Comparison of ENCODE assay signal across 9 cellular contexts in genomic region chr11:134124660-134125451, GRCh38. TPM values are rescaled to one million over a fixed set of nuclear protein-coding genes. Genes with fewer than 3 reads are reported as not detected.
A peak's percentile ranks its signal among the peaks of the same experiment; 100 is the strongest.
DNase-seq lines count a peak whose midpoint lies in the region; ATAC-seq and TF ChIP-seq lines count a peak whose summit lies in the region.
"Had no signal": no experiment of that assay in that cellular context is flagged by ENCODE, and none has a peak within 500 bp of the region (broad histone marks: within the 10 kb centered on the region; RNA-seq: fewer than 3 reads in every experiment).

No MANE protein-coding gene starts in this region.

- no peaks in the 10 kb centered on the region for H3K9me3 ChIP-seq in MG63
- H3K9me3 ChIP-seq in left lung = no peaks in the 10 kb centered on the region

- no peaks in the 10 kb centered on the region for H3K36me3 ChIP-seq in MG63
- H3K36me3 ChIP-seq in left lung = no peaks in the 10 kb centered on the region

- peak overlapping the region; percentile 90 for H3K27ac Mint-ChIP-seq in chondrocyte (ENCODE audit: unreplicated experiment)
- H3K27ac Mint-ChIP-seq in stimulated activated naive CD8-positive, alpha-beta T cell treated with anti-CD3 and anti-CD28 coated beads, Interleukin-15, amount 100 ng/mL, for 72 hours = no peak overlapping the region
- H3K27ac Mint-ChIP-seq in T-helper 2 cell treated with Interferon-gamma antibody and Interleukin-4, amounts not matched to agents 5 μg/mL and 100 μg/mL, for 36 hours = no peak overlapping the region
- H3K27ac Mint-ChIP-seq in activated naive CD4-positive, alpha-beta T cell treated with anti-CD3 and anti-CD28 coated beads, Interleukin-2, amount 10 ng/mL, durations not matched to agents 7 days and 5 days = no peak overlapping the region

- H3K4me1 Mint-ChIP-seq in chondrocyte (ENCODE audit: low read depth) = peaks cover 72% of the 10 kb centered on the region
- peaks cover 26% of the 10 kb centered on the region for H3K4me1 Mint-ChIP-seq in stimulated activated naive CD8-positive, alpha-beta T cell treated with anti-CD3 and anti-CD28 coated beads, Interleukin-15, amount 100 ng/mL, for 72 hours
- H3K4me1 Mint-ChIP-seq in T-helper 2 cell treated with Interferon-gamma antibody and Interleukin-4, amounts not matched to agents 5 μg/mL and 100 μg/mL, for 36 hours (ENCODE audit: low read depth) = peaks cover 5% of the 10 kb centered on the region
- peaks cover 16% of the 10 kb centered on the region for H3K4me1 Mint-ChIP-seq in activated naive CD4-positive, alpha-beta T cell treated with anti-CD3 and anti-CD28 coated beads, Interleukin-2, amount 10 ng/mL, durations not matched to agents 7 days and 5 days

- CTCF ChIA-PET in activated naive CD4-positive, alpha-beta T cell treated with anti-CD3 and anti-CD28 coated beads, Interleukin-2, amount 10 ng/mL, durations not matched to agents 7 days and 5 days (lab: Charles Lee) = interaction anchor here (0.9 to 1.4 kb wide), 4 partner anchors 26 to 74 kb away, joined by 3 to 5 read pairs (median 3); no protein-coding TSS in a partner anchor

- H3K9me3 Mint-ChIP-seq in chondrocyte (ENCODE audit: low read depth) = no peaks in the 10 kb centered on the region
- no peaks in the 10 kb centered on the region for H3K9me3 Mint-ChIP-seq in stimulated activated naive CD8-positive, alpha-beta T cell treated with anti-CD3 and anti-CD28 coated beads, Interleukin-15, amount 100 ng/mL, for 72 hours
- no peaks in the 10 kb centered on the region for H3K9me3 Mint-ChIP-seq in T-helper 2 cell treated with Interferon-gamma antibody and Interleukin-4, amounts not matched to agents 5 μg/mL and 100 μg/mL, for 36 hours
- no peaks in the 10 kb centered on the region for H3K9me3 Mint-ChIP-seq in activated naive CD4-positive, alpha-beta T cell treated with anti-CD3 and anti-CD28 coated beads, Interleukin-2, amount 10 ng/mL, durations not matched to agents 7 days and 5 days

- H3K27me3 ChIP-seq in MG63 (no peaks in the 10 kb centered on the region), left lung (peaks cover 0 to 42% of the 10 kb centered on the region in 2 donors)

- H3K4me3 ChIP-seq in MG63 (peak overlapping the region; percentile 26), left lung (peak overlapping the region; percentile 24 to 28)

- peaks cover 3 to 16% of the 10 kb centered on the region in 2 donors for H3K4me1 ChIP-seq in left lung

- no peaks in the 10 kb centered on the region for H3K36me3 Mint-ChIP-seq in chondrocyte (ENCODE audit: low read depth)
- no peaks in the 10 kb centered on the region for H3K36me3 Mint-ChIP-seq in T-helper 2 cell treated with Interferon-gamma antibody and Interleukin-4, amounts not matched to agents 5 μg/mL and 100 μg/mL, for 36 hours (ENCODE audit: low read depth)
- H3K36me3 Mint-ChIP-seq in activated naive CD4-positive, alpha-beta T cell treated with anti-CD3 and anti-CD28 coated beads, Interleukin-2, amount 10 ng/mL, durations not matched to agents 7 days and 5 days = peaks cover 1% of the 10 kb centered on the region

- H3K27me3 Mint-ChIP-seq in chondrocyte (ENCODE audit: low read depth) = no peaks in the 10 kb centered on the region
- H3K27me3 Mint-ChIP-seq in stimulated activated naive CD8-positive, alpha-beta T cell treated with anti-CD3 and anti-CD28 coated beads, Interleukin-15, amount 100 ng/mL, for 72 hours = peaks cover 45% of the 10 kb centered on the region
- peaks cover 56% of the 10 kb centered on the region for H3K27me3 Mint-ChIP-seq in T-helper 2 cell treated with Interferon-gamma antibody and Interleukin-4, amounts not matched to agents 5 μg/mL and 100 μg/mL, for 36 hours (ENCODE audit: low read depth)
- peaks cover 43% of the 10 kb centered on the region for H3K27me3 Mint-ChIP-seq in activated naive CD4-positive, alpha-beta T cell treated with anti-CD3 and anti-CD28 coated beads, Interleukin-2, amount 10 ng/mL, durations not matched to agents 7 days and 5 days

- intact Hi-C loops in left lung (cut with DNase I) = no loop called here

- H3K27ac ChIP-seq in left lung = peak overlapping the region; percentile 67 to 74
- H3K27ac ChIP-seq: epithelial cell of prostate had no signal

- ATAC-seq in left lung = peak; percentile 62
- ATAC-seq in stimulated activated naive CD8-positive, alpha-beta T cell treated with anti-CD3 and anti-CD28 coated beads, Interleukin-15, amount 100 ng/mL, for 72 hours = peak; percentile 55

- peak; percentile 40 for TF ChIP-seq CTCF in chondrocyte (IDR thresholded peaks at IDR 0.05)
- no peak for TF ChIP-seq CTCF in left lung (IDR thresholded peaks at IDR 0.05)

- DNase-seq in MG63 (peak; percentile 48), chondrocyte (ENCODE audit: low spot score) (peak; percentile 93), left lung (peak; percentile 34 to 81), D341Med (ENCODE audit: low spot score) (no peak), NCI-H2227 (lab: John Stamatoyannopoulos, UW; ENCODE audit: unreplicated experiment) (no peak)
- peak in 1 of 2 donors; percentile 23 for DNase-seq in stimulated activated naive CD8-positive, alpha-beta T cell treated with anti-CD3 and anti-CD28 coated beads, Interleukin-15, amount 100 ng/mL, for 72 hours
- no peak for DNase-seq in T-helper 2 cell treated with Interferon-gamma antibody and Interleukin-4, amounts not matched to agents 5 μg/mL and 100 μg/mL, for 36 hours (ENCODE audit: low spot score)
- no peak for DNase-seq in activated naive CD4-positive, alpha-beta T cell treated with anti-CD3 and anti-CD28 coated beads, Interleukin-2, amount 10 ng/mL, durations not matched to agents 7 days and 5 days

- H3K4me3 Mint-ChIP-seq in chondrocyte (ENCODE audit: unreplicated experiment) = peak overlapping the region; percentile 71
- H3K4me3 Mint-ChIP-seq in stimulated activated naive CD8-positive, alpha-beta T cell treated with anti-CD3 and anti-CD28 coated beads, Interleukin-15, amount 100 ng/mL, for 72 hours = peak overlapping the region; percentile 50 to 81
- no peak overlapping the region for H3K4me3 Mint-ChIP-seq in T-helper 2 cell treated with Interferon-gamma antibody and Interleukin-4, amounts not matched to agents 5 μg/mL and 100 μg/mL, for 36 hours
- H3K4me3 Mint-ChIP-seq in activated naive CD4-positive, alpha-beta T cell treated with anti-CD3 and anti-CD28 coated beads, Interleukin-2, amount 10 ng/mL, durations not matched to agents 7 days and 5 days = no peak overlapping the region

RNA-seq across cellular contexts. Expression of gene JAM3, which starts 56.0 kb away (rescaled TPM):
- 5.7 and 5.8 TPM in 2 replicates for total RNA-seq in MG63 (2014; rRNA removed; shearing (Covaris generic); ENCODE audit: low replicate concordance)
- total RNA-seq in chondrocyte (94.2 to 185 TPM (median 105 TPM) in 3 replicates), left lung (10 to 100 TPM; 29.4 to 31.2 TPM)

Comparison
In these comparisons a context has a peak if more than half of its experiments do, and no peak if none do; other contexts are left out.
1. DNase-seq: peak in MG63 (single experiment), chondrocyte (single experiment) and left lung (2 of 2); none in D341Med (single experiment), T-helper 2 cell treated with Interferon-gamma antibody and Interleukin-4, amounts not matched to agents 5 μg/mL and 100 μg/mL, for 36 hours (single experiment), NCI-H2227 (single experiment) and activated naive CD4-positive, alpha-beta T cell treated with anti-CD3 and anti-CD28 coated beads, Interleukin-2, amount 10 ng/mL, durations not matched to agents 7 days and 5 days (single experiment).
2. H3K4me3 Mint-ChIP-seq: peak in chondrocyte (single experiment) and stimulated activated naive CD8-positive, alpha-beta T cell treated with anti-CD3 and anti-CD28 coated beads, Interleukin-15, amount 100 ng/mL, for 72 hours (2 of 2); none in T-helper 2 cell treated with Interferon-gamma antibody and Interleukin-4, amounts not matched to agents 5 μg/mL and 100 μg/mL, for 36 hours (single experiment) and activated naive CD4-positive, alpha-beta T cell treated with anti-CD3 and anti-CD28 coated beads, Interleukin-2, amount 10 ng/mL, durations not matched to agents 7 days and 5 days (single experiment).